37 cellular contexts compared by ENCODE assay signal in the genomic region with DNA sequence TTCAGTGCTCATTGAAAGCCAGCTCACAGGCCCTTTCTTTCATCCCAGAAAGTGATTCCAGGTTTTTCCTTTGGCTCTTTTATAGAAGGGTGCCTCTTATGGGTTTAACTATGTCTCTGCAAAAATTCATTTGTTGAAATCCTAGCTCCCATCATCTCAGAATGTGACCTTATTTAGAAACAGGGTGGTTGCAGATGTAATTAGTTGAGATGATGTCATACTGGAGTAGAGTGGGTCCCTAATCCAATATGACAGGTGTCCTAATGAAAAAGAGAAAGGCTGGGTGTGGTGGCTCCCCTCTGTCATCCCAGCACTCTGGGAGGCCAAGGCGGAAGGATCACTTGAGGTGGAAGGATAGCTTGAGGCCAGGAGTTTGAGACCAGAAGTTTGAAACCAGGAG.
DNase-seq lines count a peak whose midpoint lies in the region; ATAC-seq, FAIRE-seq and TF ChIP-seq lines count a peak whose summit lies in the region.
"Had no signal": no experiment of that assay in that cellular context is flagged by ENCODE, and none has a peak within 500 bp of the region (broad histone marks: within the 10 kb centered on the region; RNA-seq: fewer than 3 reads in every experiment).

No MANE protein-coding gene starts in this region.

- H3K4me1 ChIP-seq in HepG2 (ENCODE audit: insufficient read depth, low read length), result peaks cover 10% of the 10 kb centered on the region
- peaks cover 0 to 23% (median 9%) of the 10 kb centered on the region in 4 donors for H3K4me1 ChIP-seq in right lobe of liver
- peaks cover 11% of the 10 kb centered on the region for H3K4me1 ChIP-seq in SJCRH30
- H3K4me1 ChIP-seq in mesenchymal stem cell (ENCODE audit: control insufficient read depth, insufficient read depth, low read depth, low read length), result no peaks in the 10 kb centered on the region
- H3K4me1 ChIP-seq: A549; BE2C; BLaER1; BLaER1 treated with 17β-estradiol and CSF1 and Interleukin-3, amounts not matched to agents 10 nM and 100 nM had no signal

- H3K9me3 ChIP-seq in HepG2 (ENCODE audit: low read length) (no peaks in the 10 kb centered on the region), right lobe of liver (peaks cover 0 to 6% (median 0%) of the 10 kb centered on the region in 4 donors), SJCRH30 (replicated peaks) (no peaks in the 10 kb centered on the region), mesenchymal stem cell (ENCODE audit: control insufficient read depth, low read length) (peaks cover 9% of the 10 kb centered on the region)
- H3K9me3 ChIP-seq: A549, BE2C, Caco-2 had no signal

- no peak overlapping the region for H2BK120ac ChIP-seq in mesenchymal stem cell (ENCODE audit: low read depth, low read length)

- no peaks in the 10 kb centered on the region for H3K79me1 ChIP-seq in mesenchymal stem cell (replicated peaks; ENCODE audit: low read length, poor library complexity, severe bottlenecking)

- CTCF ChIA-PET in HepG2 (lab: Yijun Ruan, JAX; ENCODE audit: low intra/inter-chr PET ratio, low total read pairs), result no interaction called here

- H3K27me3 Mint-ChIP-seq in activated T-cell treated with anti-CD3 and anti-CD28 coated beads, Interleukin-2, amount 50 U/mL, for 72 hours (ENCODE audit: low read depth), result peaks cover 33% of the 10 kb centered on the region

- no peak overlapping the region for H4K8ac ChIP-seq in mesenchymal stem cell (ENCODE audit: low read length)

- no peak overlapping the region for H4K91ac ChIP-seq in mesenchymal stem cell (ENCODE audit: low read length)

- H3K9me3 Mint-ChIP-seq in activated T-cell treated with anti-CD3 and anti-CD28 coated beads, Interleukin-2, amount 50 U/mL, for 72 hours, result no peaks in the 10 kb centered on the region
- H3K9me3 Mint-ChIP-seq: CD4-positive, alpha-beta T cell; CD8-positive, alpha-beta memory T cell; CD8-positive, alpha-beta T cell had no signal

- in situ Hi-C loops in HepG2 (cut with HindIII; ENCODE audit: extremely low pct_ligation_motif_present, low pct_unique_long_range_greater_than_20kb), result no loop called here

- H3K27ac Mint-ChIP-seq in activated T-cell treated with anti-CD3 and anti-CD28 coated beads, Interleukin-2, amount 50 U/mL, for 72 hours, result peak overlapping the region; percentile 13
- H3K27ac Mint-ChIP-seq: B cell; CD4-positive, alpha-beta memory T cell; CD4-positive, alpha-beta T cell; CD4-positive, CD25-positive, alpha-beta regulatory T cell; CD8-positive, alpha-beta T cell had no signal

- H3K36me3 ChIP-seq in HepG2 (replicated peaks in 1 of 2; ENCODE audit: control insufficient read depth in 1 of 2, insufficient read depth in 2 of 2, low read length in 2 of 2) (no peaks in the 10 kb centered on the region), right lobe of liver (no peaks in the 10 kb centered on the region), SJCRH30 (no peaks in the 10 kb centered on the region), mesenchymal stem cell (ENCODE audit: control insufficient read depth in 1 of 2, insufficient read depth in 2 of 2, low read depth in 1 of 2, low read length in 2 of 2) (no peaks in the 10 kb centered on the region)
- H3K36me3 ChIP-seq: BE2C; BLaER1; BLaER1 treated with 17β-estradiol and CSF1 and Interleukin-3, amounts not matched to agents 10 nM and 100 nM had no signal

- H2BK5ac ChIP-seq in mesenchymal stem cell (ENCODE audit: low read depth, low read length, poor library complexity, severe bottlenecking), result no peak overlapping the region

- H2BK12ac ChIP-seq in mesenchymal stem cell (ENCODE audit: low read length in 2 of 2), result no peak overlapping the region

- no peaks in the 10 kb centered on the region for H3K4me1 Mint-ChIP-seq in activated T-cell treated with anti-CD3 and anti-CD28 coated beads, Interleukin-2, amount 50 U/mL, for 72 hours (ENCODE audit: low read depth)
- H3K4me1 Mint-ChIP-seq: B cell; CD14-positive monocyte; CD4-positive, alpha-beta memory T cell; CD4-positive, CD25-positive, alpha-beta regulatory T cell; CD8-positive, alpha-beta memory T cell had no signal

- no peaks in the 10 kb centered on the region for H4K20me1 ChIP-seq in HepG2 (ENCODE audit: insufficient read depth, low read length)
- H4K20me1 ChIP-seq: BLaER1; BLaER1 treated with 17β-estradiol and CSF1 and Interleukin-3, amounts not matched to agents 10 nM and 100 nM had no signal

- H2AFZ ChIP-seq in HepG2 (ENCODE audit: low read length), result no peak overlapping the region
- peak overlapping the region; percentile 39 for H2AFZ ChIP-seq in mesenchymal stem cell (ENCODE audit: low read depth, low read length)

- no peak for TF ChIP-seq CTCF in HepG2 (CRISPR knock-in tag; IDR thresholded peaks at IDR 0.05)
- TF ChIP-seq CTCF in right lobe of liver (IDR thresholded peaks at IDR 0.05), result no peak

- H3K4me2 ChIP-seq in HepG2 (ENCODE audit: low read depth, low read length) (no peak overlapping the region), mesenchymal stem cell (ENCODE audit: low read length, poor library complexity, severe bottlenecking) (no peak overlapping the region)
- H3K4me2 ChIP-seq: A549; BLaER1; BLaER1 treated with 17β-estradiol and CSF1 and Interleukin-3, amounts not matched to agents 10 nM and 100 nM had no signal

- H3K4ac ChIP-seq in mesenchymal stem cell (ENCODE audit: low read depth in 1 of 2, low read length in 2 of 2), result no peak overlapping the region

- H3K23ac ChIP-seq in mesenchymal stem cell (ENCODE audit: low read length in 2 of 2), result no peak overlapping the region

- no peak overlapping the region for H2BK15ac ChIP-seq in mesenchymal stem cell (ENCODE audit: low read depth, poor library complexity, severe bottlenecking)

- H3K9ac ChIP-seq in HepG2 (ENCODE audit: insufficient read depth, low read depth, low read length) (no peak overlapping the region), mesenchymal stem cell (ENCODE audit: low read length) (no peak overlapping the region)
- H3K9ac ChIP-seq: BLaER1; BLaER1 treated with 17β-estradiol and CSF1 and Interleukin-3, amounts not matched to agents 10 nM and 100 nM had no signal

- WGBS in HepG2 (ENCODE audit: low lambda C conversion rate), result 100% methylated on average over 1 of the region's 1 CpG
- WGBS in right lobe of liver (ENCODE audit: insufficient coverage, low coverage, low lambda C conversion rate, missing lambda C conversion rate), result 88% methylated on average over 1 of the region's 1 CpG
- WGBS in mesenchymal stem cell, result 100% methylated on average over 1 of the region's 1 CpG

- TF ChIP-seq POLR2A in HepG2 (IDR thresholded peaks at IDR 0.05; ENCODE audit: insufficient read depth in 1 of 2, low read depth in 2 of 2, low read length in 2 of 2) (no peak), right lobe of liver (IDR thresholded peaks at IDR 0.05) (no peak)

- no peak overlapping the region for H2AK5ac ChIP-seq in mesenchymal stem cell (ENCODE audit: low read length, severe bottlenecking)

- H3K36me3 Mint-ChIP-seq in activated T-cell treated with anti-CD3 and anti-CD28 coated beads, Interleukin-2, amount 50 U/mL, for 72 hours (ENCODE audit: insufficient read depth in 2 of 2), result no peaks in the 10 kb centered on the region
- H3K36me3 Mint-ChIP-seq: CD14-positive monocyte; CD4-positive, alpha-beta memory T cell; CD4-positive, CD25-positive, alpha-beta regulatory T cell; CD8-positive, alpha-beta memory T cell; CD8-positive, alpha-beta T cell had no signal

- no peak overlapping the region for H3K14ac ChIP-seq in mesenchymal stem cell (ENCODE audit: low read length in 2 of 2)

- no peak for ATAC-seq in activated T-cell treated with anti-CD3 and anti-CD28 coated beads, Interleukin-2, amount 50 U/mL, for 72 hours (replicated peaks in 1 of 2)
- ATAC-seq in HepG2, result no peak
- ATAC-seq in right lobe of liver, result no peak
- ATAC-seq in HG02798 (IDR thresholded peaks at IDR 0.05; ENCODE audit: poor library complexity, unreplicated experiment), result no peak
- ATAC-seq: A549; CD8-positive, alpha-beta T cell had no signal

- intact Hi-C loops in HepG2 (cut with micrococcal nuclease; ENCODE audit: unreplicated experiment), result no loop called here
- intact Hi-C loops in right lobe of liver (cut with DNase I), result no loop called here

- H3K4me3 ChIP-seq in HepG2 (replicated peaks in 1 of 3; ENCODE audit: insufficient read depth in 1 of 3, low read depth in 2 of 3, low read length in 3 of 3), result no peak overlapping the region
- H3K4me3 ChIP-seq in right lobe of liver, result no peak overlapping the region
- no peak overlapping the region for H3K4me3 ChIP-seq in SJCRH30
- no peak overlapping the region for H3K4me3 ChIP-seq in mesenchymal stem cell (ENCODE audit: insufficient read depth in 1 of 2, low read depth in 1 of 2, low read length in 2 of 2)
- H3K4me3 ChIP-seq: A549; BLaER1; BLaER1 treated with 17β-estradiol and CSF1 and Interleukin-3, amounts not matched to agents 10 nM and 100 nM had no signal

- TF ChIP-seq EP300 in HepG2 (IDR thresholded peaks at IDR 0.05; ENCODE audit: low read depth in 2 of 2, low read length in 2 of 2) (no peak), HepG2 (CRISPR knock-in tag; IDR thresholded peaks at IDR 0.05; ENCODE audit: borderline replicate concordance) (no peak)

- H3K27ac ChIP-seq in HepG2 (ENCODE audit: extremely low read length, insufficient read depth, low read length) (no peak overlapping the region), right lobe of liver (no peak overlapping the region), SJCRH30 (0 out of 2 replicates have a peak overlapping the region, but pooled peaks have one; percentile 6), mesenchymal stem cell (ENCODE audit: low read length, poor library complexity, severe bottlenecking) (no peak overlapping the region)
- H3K27ac ChIP-seq: 22Rv1; A549; BLaER1; BLaER1 treated with 17β-estradiol and CSF1 and Interleukin-3, amounts not matched to agents 10 nM and 100 nM; C4-2B had no signal

- H3K27me3 ChIP-seq in HepG2 (ENCODE audit: control insufficient read depth in 1 of 2, insufficient read depth in 2 of 2, low read length in 2 of 2), result no peaks in the 10 kb centered on the region
- H3K27me3 ChIP-seq in right lobe of liver, result no peaks in the 10 kb centered on the region
- H3K27me3 ChIP-seq in SJCRH30, result no peaks in the 10 kb centered on the region
- no peaks in the 10 kb centered on the region for H3K27me3 ChIP-seq in mesenchymal stem cell (ENCODE audit: control insufficient read depth in 1 of 2, insufficient read depth in 1 of 2, low read length in 2 of 2)
- H3K27me3 ChIP-seq: BLaER1; BLaER1 treated with 17β-estradiol and CSF1 and Interleukin-3, amounts not matched to agents 10 nM and 100 nM had no signal

- DNase-seq in activated T-cell treated with anti-CD3 and anti-CD28 coated beads, Interleukin-2, amount 50 U/mL, for 72 hours, result no peak
- DNase-seq in activated T-cell treated with anti-CD3 and anti-CD28 coated beads for 4 hours, result no peak
- DNase-seq in HepG2 (ENCODE audit: low spot score), result no peak
- DNase-seq in right lobe of liver, result no peak
- peak; percentile 55 to 77 for DNase-seq in SJCRH30
- no peak for DNase-seq in mesenchymal stem cell
- DNase-seq in HK-2 (ENCODE audit: unreplicated experiment), result no peak
- DNase-seq: 8988T; ACHN; AML-193; BE2C; C1 segment of cervical spinal cord; Caco-2; Calu3; CD4-positive, alpha-beta memory T cell; CD4-positive, alpha-beta T cell; CD4-positive, CD25-positive, alpha-beta regulatory T cell; CD8-positive, alpha-beta memory T cell; CD8-positive, alpha-beta T cell; COR-L47; DMS 273 treated with DMSO at 0.1 percent for 48 hours; DMS153; DMS53; DMS79; DMS79 treated with DMSO at 0.1 percent for 48 hours; DND-41; EL had no signal

- BruUV-seq in HepG2 (replicated peaks; lab: Mats Ljungman, UMichigan), result no TSS peak

- H3K79me2 ChIP-seq in HepG2 (ENCODE audit: insufficient read depth, low read length), result no peaks in the 10 kb centered on the region

- H3K18ac ChIP-seq in mesenchymal stem cell (ENCODE audit: low read depth in 1 of 2, low read length in 2 of 2), result no peak overlapping the region

- no peak overlapping the region for H3K4me3 Mint-ChIP-seq in activated T-cell treated with anti-CD3 and anti-CD28 coated beads, Interleukin-2, amount 50 U/mL, for 72 hours
- H3K4me3 Mint-ChIP-seq: B cell; CD4-positive, alpha-beta memory T cell; CD4-positive, alpha-beta T cell; CD4-positive, CD25-positive, alpha-beta regulatory T cell; CD8-positive, alpha-beta memory T cell; CD8-positive, alpha-beta T cell had no signal

- FAIRE-seq in HepG2 (lab: Jason Lieb, UNC), result no peak
- FAIRE-seq: A204.1, A549, D721Med had no signal

- POLR2A ChIA-PET in HepG2 (lab: Yijun Ruan, JAX), result no interaction called here

- TF ChIP-seq RAD21 in HepG2 (CRISPR knock-in tag; IDR thresholded peaks at IDR 0.05), result no peak

Comparison
In these comparisons a context has a peak if more than half of its experiments do, and no peak if none do; other contexts are left out.
1. DNase-seq: peak in SJCRH30 (2 of 2); none in activated T-cell treated with anti-CD3 and anti-CD28 coated beads, Interleukin-2, amount 50 U/mL, for 72 hours (0 of 2), activated T-cell treated with anti-CD3 and anti-CD28 coated beads for 4 hours (single experiment), HepG2 (single experiment), right lobe of liver (0 of 3), mesenchymal stem cell (single experiment) and HK-2 (single experiment).